Comparison of ENCODE assay signal across 8 cellular contexts in the genomic region with DNA sequence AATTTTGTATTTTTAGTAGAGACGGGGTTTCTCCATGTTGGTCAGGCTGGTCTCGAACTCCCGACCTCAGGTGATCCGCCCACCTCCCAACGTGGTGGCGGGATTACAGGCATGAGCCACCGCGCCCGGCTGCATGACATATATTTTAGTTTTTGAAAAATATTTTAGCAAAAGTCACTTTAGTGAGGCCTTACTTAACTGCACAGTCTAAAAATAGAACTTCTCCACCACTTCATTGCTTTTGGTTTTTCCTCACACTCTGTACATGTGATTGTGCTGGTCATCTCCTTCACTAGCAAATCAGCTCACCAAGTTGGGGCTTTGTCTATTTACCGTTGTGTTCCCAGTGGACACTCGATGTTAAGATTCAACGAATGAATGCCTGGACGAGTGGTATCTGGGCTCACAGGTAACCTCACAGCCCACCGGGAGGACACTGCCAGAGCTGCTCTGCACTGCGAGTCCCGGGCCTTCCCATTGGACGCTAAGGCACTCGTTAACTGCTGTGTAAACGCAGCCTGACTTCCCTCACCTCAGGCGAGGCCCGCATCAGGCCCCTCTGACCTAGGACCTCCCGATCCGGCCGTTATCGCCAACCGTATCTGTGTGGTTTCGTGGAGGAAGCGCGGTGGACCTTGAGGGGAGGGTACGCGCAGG. TPM values are rescaled to one million over a fixed set of nuclear protein-coding genes. Genes with fewer than 3 reads are reported as not detected.
DNase-seq lines count a peak whose midpoint lies in the region; ATAC-seq and TF ChIP-seq lines count a peak whose summit lies in the region.

No MANE protein-coding gene starts in this region.

- POLR2A ChIA-PET in PC-3 (lab: Charles Lee; ENCODE audit: unreplicated experiment) = interaction anchor here (0.6 kb wide), 2 partner anchors 10 to 47 kb away, joined by 3 to 6 read pairs; partner anchors contain the start of gene SH3BP5L

- TF ChIP-seq CTCF in DOHH2 (IDR thresholded peaks at IDR 0.05; ENCODE audit: low read depth, low read length, poor library complexity, severe bottlenecking) (no peak), PC-3 (conservative IDR thresholded peaks at IDR 0.05; ENCODE audit: low read depth, low read length) (no peak), osteoblast (IDR thresholded peaks at IDR 0.05; ENCODE audit: extremely low read depth, low read depth, low read length) (no peak)

- H3K79me2 ChIP-seq in DOHH2 (ENCODE audit: control insufficient read depth, low read length) (no peaks in the 10 kb centered on the region), PC-3 (ENCODE audit: low read length) (no peaks in the 10 kb centered on the region), osteoblast (ENCODE audit: insufficient read depth, low read length) (no peaks in the 10 kb centered on the region)

- H3K9me2 ChIP-seq in DOHH2 (replicated peaks; ENCODE audit: control insufficient read depth, low read length) (no peaks in the 10 kb centered on the region), PC-3 (replicated peaks; ENCODE audit: low read length) (no peaks in the 10 kb centered on the region)

- no peaks in the 10 kb centered on the region for H3K27me3 Mint-ChIP-seq in activated naive CD8-positive, alpha-beta T cell

- H3K9me3 ChIP-seq in DOHH2 (ENCODE audit: control insufficient read depth, insufficient read depth, low read length) (no peaks in the 10 kb centered on the region), HUES48 (ENCODE audit: control insufficient read depth, insufficient read depth, low read length) (no peaks in the 10 kb centered on the region), PC-3 (ENCODE audit: low read length) (no peaks in the 10 kb centered on the region), osteoblast (ENCODE audit: low read depth, low read length) (no peaks in the 10 kb centered on the region)

- DNase-seq in PC-3 = peak; percentile 81
- DNase-seq in head of caudate nucleus = peak in 39 of 42 donors; percentile 29 to 76 (median 52)
- peak; percentile 93 for DNase-seq in osteoblast (ENCODE audit: insufficient read length, low spot score, missing footprints)
- DNase-seq in amniotic stem cell (lab: John Stamatoyannopoulos, UW) = no peak

- peak overlapping the region; percentile 97 for H3K27ac Mint-ChIP-seq in activated naive CD8-positive, alpha-beta T cell

- H3F3A ChIP-seq in DOHH2 (ENCODE audit: control insufficient read depth, insufficient read depth) (peaks cover 25% of the 10 kb centered on the region), PC-3 (ENCODE audit: low read length, unreplicated experiment) (peaks cover 14% of the 10 kb centered on the region)

- H2AFZ ChIP-seq in PC-3 (ENCODE audit: low read length) = peak overlapping the region; percentile 92
- H2AFZ ChIP-seq in osteoblast (ENCODE audit: low read length) = peak overlapping the region; percentile 98

- H3K4me3 Mint-ChIP-seq in activated naive CD8-positive, alpha-beta T cell = peak overlapping the region; percentile 95

- no peaks in the 10 kb centered on the region for H3K9me3 Mint-ChIP-seq in activated naive CD8-positive, alpha-beta T cell (ENCODE audit: low read depth)

- peak; percentile 48 for ATAC-seq in GM21529 (IDR thresholded peaks at IDR 0.05; ENCODE audit: unreplicated experiment)
- ATAC-seq in PC-3 = peak; percentile 69

- H3K36me3 Mint-ChIP-seq in activated naive CD8-positive, alpha-beta T cell = no peaks in the 10 kb centered on the region

- peaks cover 15% of the 10 kb centered on the region for H3K4me1 Mint-ChIP-seq in activated naive CD8-positive, alpha-beta T cell (ENCODE audit: low read depth)

- H3K4me1 ChIP-seq in DOHH2 (ENCODE audit: control insufficient read depth, low read length) = peaks cover 19% of the 10 kb centered on the region
- no peaks in the 10 kb centered on the region for H3K4me1 ChIP-seq in HUES48 (ENCODE audit: control insufficient read depth, insufficient read depth, low read length)
- H3K4me1 ChIP-seq in PC-3 (ENCODE audit: insufficient read depth, low read length) = peaks cover 9% of the 10 kb centered on the region; the same call in 1 of the 2 replicates
- no peaks in the 10 kb centered on the region for H3K4me1 ChIP-seq in osteoblast (ENCODE audit: insufficient read depth, low read length)

- no peaks in the 10 kb centered on the region for H3K27me3 ChIP-seq in DOHH2 (ENCODE audit: control insufficient read depth, low read length)
- no peaks in the 10 kb centered on the region for H3K27me3 ChIP-seq in HUES48 (ENCODE audit: control insufficient read depth, insufficient read depth, low read length)
- H3K27me3 ChIP-seq in PC-3 (ENCODE audit: low read length) = no peaks in the 10 kb centered on the region
- H3K27me3 ChIP-seq in osteoblast (ENCODE audit: insufficient read depth, low read length) = no peaks in the 10 kb centered on the region

- H3K4me3 ChIP-seq in DOHH2 (ENCODE audit: low read length) (peak overlapping the region; percentile 79), HUES48 (ENCODE audit: low read depth, low read length) (peak overlapping the region; percentile 96), PC-3 (ENCODE audit: low read length) (peak overlapping the region; percentile 75), osteoblast (ENCODE audit: insufficient read depth, low read length) (peak overlapping the region; percentile 75)

- TSS peak; percentile 93 for BruUV-seq in PC-3 (replicated peaks; lab: Mats Ljungman, UMichigan)

- H3K4me2 ChIP-seq in DOHH2 (ENCODE audit: low read length) (peak overlapping the region; percentile 85), PC-3 (ENCODE audit: low read length) (peak overlapping the region; percentile 81), osteoblast (ENCODE audit: insufficient read depth, low read length) (peak overlapping the region; percentile 95)

- peak overlapping the region; percentile 48 for H3K27ac ChIP-seq in DOHH2 (ENCODE audit: low read depth, low read length)
- H3K27ac ChIP-seq in HUES48 (ENCODE audit: low read depth, low read length) = peak overlapping the region; percentile 91
- H3K27ac ChIP-seq in PC-3 (ENCODE audit: low read length) = peak overlapping the region; percentile 47
- peak overlapping the region; percentile 94 for H3K27ac ChIP-seq in osteoblast (ENCODE audit: low read depth, low read length)

- intact Hi-C loops in PC-3 (cut with micrococcal nuclease) (loop anchor here (1.0 kb wide), 4 partner anchors 10 to 47 kb away; partner anchors contain the start of genes ZNF672 and ZNF692), head of caudate nucleus (cut with DNase I) (no loop called here)

- no peaks in the 10 kb centered on the region for H4K20me1 ChIP-seq in DOHH2 (ENCODE audit: control insufficient read depth, insufficient read depth, low read depth, low read length)
- no peaks in the 10 kb centered on the region for H4K20me1 ChIP-seq in PC-3 (ENCODE audit: low read length)
- H4K20me1 ChIP-seq in osteoblast (ENCODE audit: insufficient read depth, low read length) = no peaks in the 10 kb centered on the region

- H3K36me3 ChIP-seq in DOHH2 (ENCODE audit: control insufficient read depth, low read length) = no peaks in the 10 kb centered on the region
- no peaks in the 10 kb centered on the region for H3K36me3 ChIP-seq in HUES48 (ENCODE audit: control insufficient read depth, insufficient read depth, low read length)
- no peaks in the 10 kb centered on the region for H3K36me3 ChIP-seq in PC-3 (ENCODE audit: low read depth, low read length)
- H3K36me3 ChIP-seq in osteoblast (ENCODE audit: insufficient read depth, low read length) = no peaks in the 10 kb centered on the region

- H3K9ac ChIP-seq in HUES48 (ENCODE audit: low read depth, low read length) (peak overlapping the region; percentile 65), PC-3 (ENCODE audit: low read length) (peak overlapping the region; percentile 53)

- CTCF ChIA-PET in PC-3 (lab: Charles Lee) = interaction anchor here (1.7 kb wide), 1 partner anchor 14 kb away, joined by 6 read pairs; the partner anchor contains the start of gene ZNF692

RNA-seq across cellular contexts. Expression of gene ZNF692, which starts 14.0 kb away (rescaled TPM):
- total RNA-seq in PC-3 (2014; rRNA removed) (71.9 and 85.4 TPM in 2 replicates), osteoblast (9.1 and 12.3 TPM in 2 replicates)

RNA-seq across cellular contexts. Expression of gene PGBD2, which starts 33.2 kb away (rescaled TPM):
- total RNA-seq in PC-3 (2014; rRNA removed) (6.5 and 9.2 TPM in 2 replicates), osteoblast (4.3 and 4.7 TPM in 2 replicates)

RNA-seq across cellular contexts. Expression of gene ZNF672, which starts 34.9 kb away (rescaled TPM):
- total RNA-seq in PC-3 (2014; rRNA removed) (83.9 and 89.4 TPM in 2 replicates), osteoblast (15.2 and 15.3 TPM in 2 replicates)

RNA-seq across cellular contexts. Expression of gene SH3BP5L, which starts 47.2 kb away (rescaled TPM):
- total RNA-seq in PC-3 (2014; rRNA removed) (63.5 and 70.6 TPM in 2 replicates), osteoblast (23.6 and 25.3 TPM in 2 replicates)
